Comparison of ENCODE assay signal across 8 cellular contexts in genomic region chr1:29237906-29238600, GRCh38. TPM values are rescaled to one million over a fixed set of nuclear protein-coding genes. Genes with fewer than 3 reads are reported as not detected.
DNase-seq lines count a peak whose midpoint lies in the region; ATAC-seq and TF ChIP-seq lines count a peak whose summit lies in the region.

No MANE protein-coding gene starts in this region.

- DNase-seq in activated naive CD4-positive, alpha-beta T cell treated with Interleukin-2 at 50 U/mL for 16 hours = peak; percentile 12
- no peak for DNase-seq in activated naive CD4-positive, alpha-beta T cell (lab: John Stamatoyannopoulos, UW)
- no peak for DNase-seq in activated naive CD4-positive, alpha-beta T cell treated with anti-CD3 and anti-CD28 coated beads for 36 hours
- peak; percentile 51 for DNase-seq in left cardiac atrium
- peak; percentile 69 to 86 for DNase-seq in psoas muscle
- DNase-seq in activated effector memory CD4-positive, alpha-beta T cell treated with anti-CD3 and anti-CD28 coated beads, Interleukin-2, amount 50 U/mL, for 16 hours = no peak
- DNase-seq in activated effector memory CD4-positive, alpha-beta T cell treated with Interleukin-2 at 50 U/mL for 16 hours = no peak

- no peaks in the 10 kb centered on the region for H3K27me3 ChIP-seq in psoas muscle (ENCODE audit: insufficient read depth in 3 of 3, low read length in 2 of 3)

- H3K36me3 ChIP-seq in psoas muscle (ENCODE audit: insufficient read depth in 1 of 2, low read depth in 1 of 2) = no peaks in the 10 kb centered on the region

- H3K27me3 Mint-ChIP-seq in activated naive CD4-positive, alpha-beta T cell treated with anti-CD3 and anti-CD28 coated beads for 36 hours (ENCODE audit: low read depth) = peaks cover 44% of the 10 kb centered on the region

- no peak for TF ChIP-seq CTCF in psoas muscle (IDR thresholded peaks at IDR 0.05)

- H3K27ac ChIP-seq in psoas muscle = peak overlapping the region; percentile 74

- 1% methylated on average over 47 to 84 of the region's 84 CpGs for WGBS in psoas muscle, 3 donors

- H3K4me1 Mint-ChIP-seq in activated naive CD4-positive, alpha-beta T cell treated with anti-CD3 and anti-CD28 coated beads for 36 hours (ENCODE audit: low read depth) = peaks cover 14% of the 10 kb centered on the region

- peak overlapping the region; percentile 58 for H3K4me3 Mint-ChIP-seq in activated naive CD4-positive, alpha-beta T cell treated with anti-CD3 and anti-CD28 coated beads for 36 hours

- peak; percentile 12 to 24 for ATAC-seq in left cardiac atrium
- ATAC-seq in psoas muscle = peak; percentile 61 to 82 (median 75)
- no peak for ATAC-seq in GM21723 (IDR thresholded peaks at IDR 0.05; ENCODE audit: unreplicated experiment)

- no peak overlapping the region for H3K27ac Mint-ChIP-seq in activated naive CD4-positive, alpha-beta T cell treated with anti-CD3 and anti-CD28 coated beads for 36 hours

- intact Hi-C loops in activated naive CD4-positive, alpha-beta T cell treated with anti-CD3 and anti-CD28 coated beads for 36 hours (cut with micrococcal nuclease) = loop anchor here (2.0 to 10.0 kb wide), 5 partner anchors 107 to 1143 kb away; no protein-coding TSS in a partner anchor
- intact Hi-C loops in left cardiac atrium (cut with DNase I) = loop anchor here (5.0 to 10.0 kb wide), 5 partner anchors 217 to 1467 kb away; no protein-coding TSS in a partner anchor
- intact Hi-C loops in psoas muscle (cut with DNase I) = loop anchor here (2.0 to 10.0 kb wide), 10 partner anchors 554 to 1537 kb away; no protein-coding TSS in a partner anchor

- H3K9me3 Mint-ChIP-seq in activated naive CD4-positive, alpha-beta T cell treated with anti-CD3 and anti-CD28 coated beads for 36 hours = no peaks in the 10 kb centered on the region

- CTCF ChIA-PET in activated naive CD4-positive, alpha-beta T cell treated with anti-CD3 and anti-CD28 coated beads for 36 hours (lab: Charles Lee) = no interaction called here

- H3K9me3 ChIP-seq in psoas muscle = no peaks in the 10 kb centered on the region

- no peaks in the 10 kb centered on the region for H3K36me3 Mint-ChIP-seq in activated naive CD4-positive, alpha-beta T cell treated with anti-CD3 and anti-CD28 coated beads for 36 hours (ENCODE audit: low read depth)

- H3K4me3 ChIP-seq in psoas muscle = peak overlapping the region; percentile 83

- peaks cover 6% of the 10 kb centered on the region for H3K4me1 ChIP-seq in psoas muscle

RNA-seq across cellular contexts. Expression of gene PTPRU, which starts 1.7 kb away (rescaled TPM):
- under 1 TPM; 0.15 to 0.38 TPM for total RNA-seq in activated naive CD4-positive, alpha-beta T cell treated with anti-CD3 and anti-CD28 coated beads for 36 hours
- total RNA-seq in left cardiac atrium (10 to 100 TPM; 13.6 to 18.2 TPM), psoas muscle (10 to 100 TPM; 22.5 to 51.4 (median 28.6) TPM)
- polyA plus RNA-seq in psoas muscle = 10 to 100 TPM; 14.5 to 31.4 (median 17.4) TPM

RNA-seq across cellular contexts. Expression of gene MECR, which starts 7.3 kb away (rescaled TPM):
- total RNA-seq in activated naive CD4-positive, alpha-beta T cell treated with anti-CD3 and anti-CD28 coated beads for 36 hours = 10 to 100 TPM; 35.7 to 36.3 TPM
- 10 to 100 TPM; 25.8 to 26.2 TPM for total RNA-seq in left cardiac atrium
- 10 to 100 TPM; 22.7 to 42.6 (median 34.1) TPM for total RNA-seq in psoas muscle
- 10 to 100 TPM; 25.7 to 38.8 (median 36.8) TPM for polyA plus RNA-seq in psoas muscle

RNA-seq across cellular contexts. Expression of gene SRSF4, which starts 56.4 kb away (rescaled TPM):
- total RNA-seq in activated naive CD4-positive, alpha-beta T cell treated with anti-CD3 and anti-CD28 coated beads for 36 hours = 100 to 1,000 TPM; 166 to 170 TPM
- total RNA-seq in left cardiac atrium (10 to 100 TPM; 50.1 to 63.9 TPM), psoas muscle (10 to 100 TPM; 49.3 to 80.4 (median 66.8) TPM)
- polyA plus RNA-seq in psoas muscle = 10 to 100 TPM; 42.2 to 84.8 (median 70.1) TPM

Comparison
In these comparisons a context has a peak if more than half of its experiments do, and no peak if none do; other contexts are left out.
1. DNase-seq: peak in activated naive CD4-positive, alpha-beta T cell treated with Interleukin-2 at 50 U/mL for 16 hours (single experiment), left cardiac atrium (single experiment) and psoas muscle (2 of 2); none in activated naive CD4-positive, alpha-beta T cell (0 of 4), activated naive CD4-positive, alpha-beta T cell treated with anti-CD3 and anti-CD28 coated beads for 36 hours (single experiment), activated effector memory CD4-positive, alpha-beta T cell treated with anti-CD3 and anti-CD28 coated beads, Interleukin-2, amount 50 U/mL, for 16 hours (single experiment) and activated effector memory CD4-positive, alpha-beta T cell treated with Interleukin-2 at 50 U/mL for 16 hours (single experiment).
2. RNA of gene PTPRU, which starts 1.7 kb away (total RNA-seq): 22.5 to 51.4 TPM in psoas muscle and 13.6 to 18.2 TPM in left cardiac atrium; 0.15 to 0.38 TPM in activated naive CD4-positive, alpha-beta T cell treated with anti-CD3 and anti-CD28 coated beads for 36 hours; every median in the first group is over 10 times any median in the second.